In the genomic region with DNA sequence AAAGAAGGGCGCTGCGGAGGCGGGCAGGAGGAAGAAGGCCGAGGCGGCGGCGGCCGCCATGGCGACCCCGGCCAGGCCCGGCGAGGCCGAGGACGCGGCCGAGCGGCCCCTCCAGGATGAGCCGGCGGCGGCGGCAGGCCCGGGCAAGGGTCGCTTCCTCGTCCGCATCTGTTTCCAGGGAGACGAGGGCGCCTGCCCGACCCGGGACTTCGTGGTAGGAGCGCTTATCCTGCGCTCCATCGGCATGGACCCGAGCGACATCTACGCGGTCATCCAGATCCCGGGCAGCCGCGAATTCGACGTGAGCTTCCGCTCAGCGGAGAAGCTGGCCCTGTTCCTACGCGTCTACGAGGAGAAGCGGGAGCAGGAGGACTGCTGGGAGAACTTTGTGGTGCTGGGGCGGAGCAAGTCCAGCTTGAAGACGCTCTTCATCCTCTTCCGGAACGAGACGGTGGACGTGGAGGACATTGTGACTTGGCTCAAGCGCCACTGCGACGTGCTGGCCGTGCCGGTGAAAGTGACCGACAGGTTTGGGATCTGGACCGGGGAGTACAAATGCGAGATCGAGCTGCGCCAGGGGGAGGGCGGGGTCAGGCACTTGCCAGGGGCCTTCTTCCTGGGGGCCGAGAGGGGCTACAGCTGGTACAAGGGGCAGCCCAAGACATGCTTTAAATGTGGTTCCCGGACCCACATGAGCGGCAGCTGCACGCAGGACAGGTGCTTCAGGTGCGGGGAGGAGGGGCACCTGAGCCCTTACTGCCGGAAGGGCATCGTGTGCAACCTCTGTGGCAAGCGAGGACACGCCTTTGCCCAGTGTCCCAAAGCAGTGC, we compare ENCODE assay signal across 8 cellular contexts. TPM values are rescaled to one million over a fixed set of nuclear protein-coding genes. Genes with fewer than 3 reads are reported as not detected.
DNase-seq lines count a peak whose midpoint lies in the region; ATAC-seq and TF ChIP-seq lines count a peak whose summit lies in the region.

No MANE protein-coding gene starts in this region.

- peaks cover 39 to 58% (median 53%) of the 10 kb centered on the region in 10 experiments for H3K4me1 ChIP-seq in BLaER1 treated with 17β-estradiol and CSF1 and Interleukin-3, amounts not matched to agents 10 nM and 100 nM
- peaks cover 2 to 3% of the 10 kb centered on the region in 2 donors for H3K4me1 ChIP-seq in esophagus (ENCODE audit: control insufficient read depth in 2 of 2, insufficient read depth in 2 of 2, low read length in 1 of 2)

- H3K4me3 ChIP-seq in BLaER1 treated with 17β-estradiol and CSF1 and Interleukin-3, amounts not matched to agents 10 nM and 100 nM, result peak overlapping the region; percentile 84 to 99 (median 95)
- H3K4me3 ChIP-seq in esophagus (ENCODE audit: low read depth in 1 of 2, low read length in 2 of 2), result peak overlapping the region; percentile 76 to 90

- peak overlapping the region; percentile 98 to 100 (median 100) for H3K9ac ChIP-seq in BLaER1 treated with 17β-estradiol and CSF1 and Interleukin-3, amounts not matched to agents 10 nM and 100 nM

- H3K36me3 ChIP-seq in BLaER1 treated with 17β-estradiol and CSF1 and Interleukin-3, amounts not matched to agents 10 nM and 100 nM, result peaks cover 6 to 36% (median 23%) of the 10 kb centered on the region in 11 experiments; a peak in 17 of 22 replicates
- peaks cover 0 to 2% of the 10 kb centered on the region in 2 donors for H3K36me3 ChIP-seq in esophagus (ENCODE audit: control insufficient read depth in 2 of 2, insufficient read depth in 2 of 2, low read length in 1 of 2)

- peaks cover 0 to 10% (median 0%) of the 10 kb centered on the region in 11 experiments; a peak in 5 of 22 replicates for H3K9me3 ChIP-seq in BLaER1 treated with 17β-estradiol and CSF1 and Interleukin-3, amounts not matched to agents 10 nM and 100 nM (replicated peaks in 1 of 11)
- no peaks in the 10 kb centered on the region for H3K9me3 ChIP-seq in esophagus (ENCODE audit: control insufficient read depth in 2 of 2, insufficient read depth in 1 of 2, low read depth in 1 of 2, low read length in 1 of 2)

- TF ChIP-seq POLR2A in GM19193 (IDR thresholded peaks at IDR 0.05; ENCODE audit: extremely low read depth, insufficient read depth, insufficient read length), result peak; percentile 64

- H3K27me3 ChIP-seq in BLaER1 treated with 17β-estradiol and CSF1 and Interleukin-3, amounts not matched to agents 10 nM and 100 nM, result no peaks in the 10 kb centered on the region
- H3K27me3 ChIP-seq in esophagus (ENCODE audit: control insufficient read depth in 1 of 2, insufficient read depth in 2 of 2, low read length in 2 of 2), result no peaks in the 10 kb centered on the region

- peak overlapping the region; percentile 81 to 99 (median 96) for H3K4me2 ChIP-seq in BLaER1 treated with 17β-estradiol and CSF1 and Interleukin-3, amounts not matched to agents 10 nM and 100 nM

- peak overlapping the region; percentile 98 to 100 (median 100) for H3K27ac ChIP-seq in BLaER1 treated with 17β-estradiol and CSF1 and Interleukin-3, amounts not matched to agents 10 nM and 100 nM
- peak overlapping the region; percentile 97 for H3K27ac ChIP-seq in esophagus (ENCODE audit: low read depth in 2 of 2, low read length in 1 of 2)

- ATAC-seq in HG03354 (IDR thresholded peaks at IDR 0.05; ENCODE audit: poor library complexity, severe bottlenecking, unreplicated experiment), result peak; percentile 30

- 0% methylated on average over 60 to 74 of the region's 74 CpGs for WGBS in esophagus, 2 donors

- peak; percentile 63 for DNase-seq in NCI-H774 (lab: John Stamatoyannopoulos, UW)
- DNase-seq in activated CD8-positive, alpha-beta memory T cell treated with anti-CD3 and anti-CD28 coated beads, Interleukin-2, amount 50 U/mL, for 48 hours, result peak; percentile 78
- peak; percentile 60 for DNase-seq in mucosa of gallbladder (ENCODE audit: low spot score)
- DNase-seq in stimulated activated naive CD4-positive, alpha-beta T cell treated with Interleukin-2 at 50 U/mL for 16 hours (lab: John Stamatoyannopoulos, UW), result peak; percentile 18

- peaks cover 28 to 52% (median 35%) of the 10 kb centered on the region in 11 experiments; a peak in 21 of 22 replicates for H4K20me1 ChIP-seq in BLaER1 treated with 17β-estradiol and CSF1 and Interleukin-3, amounts not matched to agents 10 nM and 100 nM

RNA-seq across cellular contexts. Expression of a gene that starts 0.8 kb away (rescaled TPM):
- polyA plus RNA-seq in esophagus, result 1 to 10 TPM; 5.7 to 6.2 TPM
- total RNA-seq in mucosa of gallbladder, result 16.7 TPM

RNA-seq across cellular contexts. Expression of a gene that starts 7.6 kb away (rescaled TPM):
- polyA plus RNA-seq in esophagus, result 1 to 10 TPM; 1.9 TPM
- 10.6 TPM for total RNA-seq in mucosa of gallbladder

RNA-seq across cellular contexts. Expression of a gene that starts 27.2 kb away (rescaled TPM):
- polyA plus RNA-seq in esophagus, result 1 to 10 TPM; 2.2 to 2.4 TPM
- 17.5 TPM for total RNA-seq in mucosa of gallbladder

RNA-seq across cellular contexts. Expression of a gene that starts 40.6 kb away (rescaled TPM):
- not detected for polyA plus RNA-seq in esophagus
- not detected for total RNA-seq in mucosa of gallbladder

RNA-seq across cellular contexts. Expression of a gene that starts 48.8 kb away (rescaled TPM):
- 1 to 10 TPM; 6.0 to 6.1 TPM for polyA plus RNA-seq in esophagus
- total RNA-seq in mucosa of gallbladder, result 30.5 TPM

Comparison
In these comparisons a context has a peak if more than half of its experiments do, and no peak if none do; other contexts are left out.
1. Peak in every context shown above with its lines: DNase-seq, ATAC-seq, H3K4me3 ChIP-seq and H3K27ac ChIP-seq.
2. DNase-seq: peak in every context shown above with its lines; median percentile 78 in activated CD8-positive, alpha-beta memory T cell treated with anti-CD3 and anti-CD28 coated beads, Interleukin-2, amount 50 U/mL, for 48 hours; 63 in NCI-H774; 60 in mucosa of gallbladder; 18 in stimulated activated naive CD4-positive, alpha-beta T cell treated with Interleukin-2 at 50 U/mL for 16 hours.